ENCODE assay signal across 24 cellular contexts in the genomic region with DNA sequence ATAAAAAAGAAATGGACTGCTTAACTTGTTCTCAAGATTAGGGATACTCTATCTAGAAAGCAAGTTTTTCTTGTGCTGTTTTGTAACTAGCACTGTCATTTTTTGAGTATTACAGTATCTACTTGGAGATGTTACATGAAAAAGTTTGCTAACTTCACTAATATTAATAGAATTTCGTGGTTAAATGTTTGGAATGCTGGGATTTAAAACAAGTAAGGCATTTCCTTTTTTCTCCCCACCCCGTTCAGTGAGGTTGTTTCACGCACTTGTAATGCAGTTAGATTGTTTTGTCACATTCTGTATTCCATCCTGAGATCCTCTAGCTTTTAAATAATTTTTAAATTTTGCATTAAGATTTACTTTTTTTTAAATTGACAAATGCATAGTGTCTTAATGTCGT. TPM values are rescaled to one million over a fixed set of nuclear protein-coding genes. Genes with fewer than 3 reads are reported as not detected.
DNase-seq lines count a peak whose midpoint lies in the region; ATAC-seq and TF ChIP-seq lines count a peak whose summit lies in the region.
"Had no signal": no experiment of that assay in that cellular context is flagged by ENCODE, and none has a peak within 500 bp of the region (broad histone marks: within the 10 kb centered on the region; RNA-seq: fewer than 3 reads in every experiment).

No MANE protein-coding gene starts in this region.

- H3K27ac ChIP-seq in ACC112 (ENCODE audit: low read depth, low read length) (peak overlapping the region; percentile 64), GM23248 (peak overlapping the region; percentile 82), brain microvascular endothelial cell (peak overlapping the region; percentile 84), neuronal stem cell (replicated peaks; ENCODE audit: low read length) (no peak overlapping the region)
- H3K27ac ChIP-seq: 22Rv1, spleen had no signal

- WGBS in GM23248 (ENCODE audit: low coverage in 1 of 2, low lambda C conversion rate in 2 of 2, missing lambda C conversion rate in 2 of 2), 2 experiments, result 17 to 20% methylated on average over 4 of the region's 4 CpGs
- no CpG with 5 or more reads among the region's 4 CpGs for WGBS in neuronal stem cell (ENCODE audit: extremely low coverage in 2 of 2, insufficient read length in 2 of 2, insufficient replicate concordance in 1 of 2), 2 donors

- H3F3A ChIP-seq in GM23248 (ENCODE audit: insufficient read depth), result peaks cover 43% of the 10 kb centered on the region

- peaks cover 46% of the 10 kb centered on the region for H3K4me1 ChIP-seq in ACC112 (ENCODE audit: control insufficient read depth, insufficient read depth, low read length, unreplicated experiment)
- H3K4me1 ChIP-seq in GM23248 (ENCODE audit: insufficient read depth), result peaks cover 55% of the 10 kb centered on the region
- H3K4me1 ChIP-seq in neuronal stem cell (ENCODE audit: control insufficient read depth in 2 of 2, insufficient read depth in 1 of 2, low read depth in 1 of 2, low read length in 2 of 2), result no peaks in the 10 kb centered on the region
- H3K4me1 ChIP-seq: spleen had no signal

- DNase-seq in GM23248 (peak; percentile 77), brain microvascular endothelial cell (peak; percentile 66), iris pigment epithelial cell (ENCODE audit: low read depth) (peak; percentile 91), UCSD-AML1 (lab: John Stamatoyannopoulos, UW; ENCODE audit: unreplicated experiment) (no peak), RKO (ENCODE audit: low spot score) (no peak), neuronal stem cell (ENCODE audit: low spot score) (no peak)
- DNase-seq: activated CD4-positive, alpha-beta memory T cell treated with anti-CD3 and anti-CD28 coated beads, Interleukin-2, amount 10 ng/mL, durations not matched to agents 7 days and 5 days; activated CD4-positive, CD25-positive, alpha-beta regulatory T cell; activated gamma-delta T cell; activated T-cell treated with anti-CD3 and anti-CD28 coated beads for 4 hours; GDM1; glutamatergic neuron; KG1; NCI-H1092; NCI-H2081 treated with DMSO at 0.1 percent for 48 hours; NCI-H510A; RPMI8226; spleen had no signal

- no peak for ATAC-seq in stimulated activated memory B cell treated with anti-CD40 and anti-IgM and Interleukin-4, amounts not matched to agents 10 μg/mL and 1 μg/mL and 100 μg/mL, for 72 hours
- ATAC-seq: left lobe of liver had no signal

- no peaks in the 10 kb centered on the region for H3K36me3 ChIP-seq in ACC112 (ENCODE audit: insufficient read depth, low read length)
- H3K36me3 ChIP-seq in GM23248 (ENCODE audit: low read depth), result no peaks in the 10 kb centered on the region
- no peaks in the 10 kb centered on the region for H3K36me3 ChIP-seq in brain microvascular endothelial cell (replicated peaks)
- H3K36me3 ChIP-seq in neuronal stem cell (replicated peaks in 1 of 2; ENCODE audit: control insufficient read depth in 2 of 2, insufficient read depth in 2 of 2, low read length in 2 of 2), result no peaks in the 10 kb centered on the region
- H3K36me3 ChIP-seq: spleen had no signal

- H3K27me3 Mint-ChIP-seq in stimulated activated memory B cell treated with anti-CD40 and anti-IgM and Interleukin-4, amounts not matched to agents 10 μg/mL and 1 μg/mL and 100 μg/mL, for 72 hours, result peaks cover 16% of the 10 kb centered on the region
- H3K27me3 Mint-ChIP-seq: activated CD4-positive, alpha-beta memory T cell treated with anti-CD3 and anti-CD28 coated beads, Interleukin-2, amount 10 ng/mL, durations not matched to agents 7 days and 5 days had no signal

- no peaks in the 10 kb centered on the region for H3K9me3 Mint-ChIP-seq in stimulated activated memory B cell treated with anti-CD40 and anti-IgM and Interleukin-4, amounts not matched to agents 10 μg/mL and 1 μg/mL and 100 μg/mL, for 72 hours
- H3K9me3 Mint-ChIP-seq: activated CD4-positive, alpha-beta memory T cell treated with anti-CD3 and anti-CD28 coated beads, Interleukin-2, amount 10 ng/mL, durations not matched to agents 7 days and 5 days; neural crest cell had no signal

- no peaks in the 10 kb centered on the region for H3K36me3 Mint-ChIP-seq in stimulated activated memory B cell treated with anti-CD40 and anti-IgM and Interleukin-4, amounts not matched to agents 10 μg/mL and 1 μg/mL and 100 μg/mL, for 72 hours

- no peak overlapping the region for H4K91ac ChIP-seq in neuronal stem cell (ENCODE audit: low read depth, low read length, poor library complexity)

- no peak for TF ChIP-seq CTCF in brain microvascular endothelial cell (IDR thresholded peaks at IDR 0.05; ENCODE audit: low read depth, low read length, missing control alignments)

- H3K23ac ChIP-seq in neuronal stem cell (ENCODE audit: low read depth, low read length, poor library complexity), result no peak overlapping the region

- no peak overlapping the region for H3K4ac ChIP-seq in neuronal stem cell (ENCODE audit: low read length)

- H3K9me2 ChIP-seq in GM23248 (ENCODE audit: insufficient read depth), result no peaks in the 10 kb centered on the region

- peaks cover 2% of the 10 kb centered on the region for H3K79me1 ChIP-seq in neuronal stem cell (ENCODE audit: low read depth, low read length)

- in situ Hi-C loops in GM23248 (cut with MboI) (no loop called here), brain microvascular endothelial cell (cut with HindIII; ENCODE audit: low pct_ligation_motif_present, low sequenced_read_pairs) (no loop called here)

- H3K4me2 ChIP-seq in GM23248 (ENCODE audit: unreplicated experiment) (peak overlapping the region; percentile 60), neuronal stem cell (ENCODE audit: insufficient read depth, low read length, poor library complexity, severe bottlenecking) (no peak overlapping the region)

- no peak overlapping the region for H2BK12ac ChIP-seq in neuronal stem cell (ENCODE audit: low read length)

- H2AFZ ChIP-seq in ACC112 (ENCODE audit: low read length, unreplicated experiment) (peak overlapping the region; percentile 31), GM23248 (no peak overlapping the region), neuronal stem cell (ENCODE audit: low read length) (no peak overlapping the region)

- H3K4me3 ChIP-seq in ACC112 (ENCODE audit: low read depth, low read length) (no peak overlapping the region), GM23248 (peak overlapping the region; percentile 25), brain microvascular endothelial cell (ENCODE audit: low read depth, low read length) (no peak overlapping the region), neuronal stem cell (ENCODE audit: low read length in 2 of 2) (no peak overlapping the region)
- H3K4me3 ChIP-seq: spleen had no signal

- H3K79me2 ChIP-seq in ACC112 (ENCODE audit: control insufficient read depth, insufficient read depth, low read length, unreplicated experiment), result no peaks in the 10 kb centered on the region
- no peaks in the 10 kb centered on the region for H3K79me2 ChIP-seq in GM23248 (ENCODE audit: insufficient read depth)

- H3K4me1 Mint-ChIP-seq in stimulated activated memory B cell treated with anti-CD40 and anti-IgM and Interleukin-4, amounts not matched to agents 10 μg/mL and 1 μg/mL and 100 μg/mL, for 72 hours, result no peaks in the 10 kb centered on the region
- H3K4me1 Mint-ChIP-seq: activated CD4-positive, alpha-beta memory T cell treated with anti-CD3 and anti-CD28 coated beads, Interleukin-2, amount 10 ng/mL, durations not matched to agents 7 days and 5 days had no signal

- no peaks in the 10 kb centered on the region for H4K20me1 ChIP-seq in GM23248 (ENCODE audit: insufficient read depth)

- H3K27me3 ChIP-seq in ACC112 (ENCODE audit: insufficient read depth, low read length), result no peaks in the 10 kb centered on the region
- H3K27me3 ChIP-seq in GM23248 (replicated peaks; ENCODE audit: insufficient read depth), result no peaks in the 10 kb centered on the region
- no peaks in the 10 kb centered on the region for H3K27me3 ChIP-seq in brain microvascular endothelial cell (replicated peaks)
- no peaks in the 10 kb centered on the region for H3K27me3 ChIP-seq in neuronal stem cell (ENCODE audit: control insufficient read depth in 3 of 3, insufficient read depth in 3 of 3, low read depth in 1 of 3, low read length in 3 of 3)

- no peak overlapping the region for H2BK5ac ChIP-seq in neuronal stem cell (ENCODE audit: low read length)

- no peak overlapping the region for H3K18ac ChIP-seq in neuronal stem cell (ENCODE audit: low read length)

- H3K4me3 Mint-ChIP-seq in stimulated activated memory B cell treated with anti-CD40 and anti-IgM and Interleukin-4, amounts not matched to agents 10 μg/mL and 1 μg/mL and 100 μg/mL, for 72 hours, result no peak overlapping the region
- H3K4me3 Mint-ChIP-seq: activated CD4-positive, alpha-beta memory T cell treated with anti-CD3 and anti-CD28 coated beads, Interleukin-2, amount 10 ng/mL, durations not matched to agents 7 days and 5 days; neural crest cell had no signal

- no peak overlapping the region for H3K14ac ChIP-seq in neuronal stem cell (ENCODE audit: low read length)

- no peak overlapping the region for H2BK15ac ChIP-seq in neuronal stem cell (ENCODE audit: low read length)

- H3K27ac Mint-ChIP-seq in stimulated activated memory B cell treated with anti-CD40 and anti-IgM and Interleukin-4, amounts not matched to agents 10 μg/mL and 1 μg/mL and 100 μg/mL, for 72 hours, result no peak overlapping the region
- H3K27ac Mint-ChIP-seq: activated CD4-positive, alpha-beta memory T cell treated with anti-CD3 and anti-CD28 coated beads, Interleukin-2, amount 10 ng/mL, durations not matched to agents 7 days and 5 days had no signal

- no peak overlapping the region for H2AK5ac ChIP-seq in neuronal stem cell (ENCODE audit: low read depth, low read length)

- H3K9me3 ChIP-seq in GM23248 (ENCODE audit: low read depth), result no peaks in the 10 kb centered on the region
- no peaks in the 10 kb centered on the region for H3K9me3 ChIP-seq in neuronal stem cell (replicated peaks in 1 of 2; ENCODE audit: control insufficient read depth in 2 of 2, insufficient read depth in 1 of 2, low read depth in 1 of 2, low read length in 2 of 2)
- H3K9me3 ChIP-seq: spleen had no signal

- H4K8ac ChIP-seq in neuronal stem cell (ENCODE audit: low read depth, low read length), result no peak overlapping the region

- no peak overlapping the region for H2BK120ac ChIP-seq in neuronal stem cell (ENCODE audit: low read depth, low read length)

- H3K9ac ChIP-seq in GM23248, result 0 out of 2 replicates have a peak overlapping the region, but pooled peaks have one; percentile 9
- H3K9ac ChIP-seq in neuronal stem cell (ENCODE audit: low read depth, low read length, poor library complexity), result no peak overlapping the region

RNA-seq across cellular contexts. Expression of a gene that starts 20.0 kb away (rescaled TPM):
- total RNA-seq in GM23248 (2014; rRNA removed; shearing (Covaris generic)), result 7.1 and 10.2 TPM in 2 replicates
- 4.3 and 5.0 TPM in 2 replicates for polyA plus RNA-seq in GM23248 (2016; fragmentation: Nextera tagmentation; extraction: Ambion mirVana)
- 15.0 TPM for polyA plus RNA-seq in neuronal stem cell (2013, experiment 1 of 2)
- 14.4 TPM for polyA plus RNA-seq in neuronal stem cell (2013, experiment 2 of 2)
- total RNA-seq: activated CD4-positive, alpha-beta memory T cell treated with anti-CD3 and anti-CD28 coated beads, Interleukin-2, amount 10 ng/mL, durations not matched to agents 7 days and 5 days; epithelial cell of proximal tubule had no signal

Comparison
In these comparisons a context has a peak if more than half of its experiments do, and no peak if none do; other contexts are left out.
1. DNase-seq: peak in GM23248 (single experiment), brain microvascular endothelial cell (single experiment) and iris pigment epithelial cell (single experiment); none in UCSD-AML1 (single experiment), RKO (single experiment) and neuronal stem cell (single experiment).